Comparison of ENCODE assay signal across 8 cellular contexts in the genomic region with DNA sequence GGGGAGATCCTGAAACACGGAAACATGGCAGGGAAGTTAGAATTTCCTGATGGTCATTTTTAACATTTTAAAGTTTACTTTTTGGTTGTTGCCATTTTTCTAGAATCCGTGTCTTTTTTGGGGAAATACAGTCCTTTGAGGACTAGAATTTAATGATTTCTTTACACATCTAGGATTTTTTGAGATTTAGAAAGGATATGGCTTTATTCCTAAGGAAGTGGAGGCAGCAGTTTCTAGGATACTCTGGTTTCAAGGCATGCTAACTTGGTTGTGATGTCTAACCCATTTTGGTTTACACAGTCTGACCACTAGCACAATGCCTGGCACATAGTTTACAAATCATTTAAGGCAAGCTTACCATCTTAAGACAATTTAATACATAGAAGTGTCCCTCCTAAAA. TPM values are rescaled to one million over a fixed set of nuclear protein-coding genes. Genes with fewer than 3 reads are reported as not detected.
DNase-seq lines count a peak whose midpoint lies in the region; TF ChIP-seq lines count a peak whose summit lies in the region.

No MANE protein-coding gene starts in this region.

- H3K4me1 Mint-ChIP-seq in H9 = peaks cover 32 to 39% of the 10 kb centered on the region in 2 experiments

- H3K4ac ChIP-seq in H9 (ENCODE audit: low read depth, low read length) = no peak overlapping the region

- H3K79me1 ChIP-seq in H9 (ENCODE audit: insufficient read depth, low read depth, low read length, poor library complexity, severe bottlenecking) = peaks cover 1% of the 10 kb centered on the region

- H2AFZ ChIP-seq in H9 (ENCODE audit: low read length) = no peak overlapping the region

- H3K27me3 Mint-ChIP-seq in H9 (ENCODE audit: low read depth) = no peaks in the 10 kb centered on the region

- no peak overlapping the region for H3K18ac ChIP-seq in H9 (ENCODE audit: insufficient read length, low read depth, low read length)

- H4K91ac ChIP-seq in H9 (ENCODE audit: insufficient read length, low read depth, low read length) = no peak overlapping the region

- WGBS in H9 (ENCODE audit: extremely low coverage, insufficient read length, low lambda C conversion rate) = no CpG with 5 or more reads among the region's 2 CpGs

- no peak overlapping the region for H2BK15ac ChIP-seq in H9 (ENCODE audit: low read depth, low read length)

- H3K4me1 ChIP-seq in H9 (ENCODE audit: insufficient read depth, low read length) = peaks cover 2% of the 10 kb centered on the region; the same call in 1 of the 2 replicates

- peaks cover 8% of the 10 kb centered on the region for H3K23me2 ChIP-seq in H9 (ENCODE audit: insufficient read length, low read depth, low read length, poor library complexity, severe bottlenecking)

- H3K9me3 Mint-ChIP-seq in H9 = no peaks in the 10 kb centered on the region

- H3K4me3 ChIP-seq in fibroblast of villous mesenchyme (ENCODE audit: low read depth, low read length) = peak overlapping the region; percentile 84
- H3K4me3 ChIP-seq in skeletal muscle cell (ENCODE audit: low read depth, low read length) = peak overlapping the region; percentile 90

- H3K9ac ChIP-seq in H9 (ENCODE audit: extremely low read depth, insufficient read length, low read length) = peak overlapping the region; percentile 97

- H4K20me1 ChIP-seq in H9 (ENCODE audit: control insufficient read depth, insufficient read depth, insufficient read length) = no peaks in the 10 kb centered on the region

- H2BK120ac ChIP-seq in H9 (ENCODE audit: low read depth, low read length, poor library complexity, severe bottlenecking) = no peak overlapping the region

- H2AK5ac ChIP-seq in H9 (ENCODE audit: insufficient read length, low read length) = no peak overlapping the region

- no peak overlapping the region for H3K23ac ChIP-seq in H9 (ENCODE audit: insufficient read length, low read depth, low read length)

- H3K27me3 ChIP-seq in H9 (ENCODE audit: insufficient read depth, low read length) = no peaks in the 10 kb centered on the region

- H3K4me3 Mint-ChIP-seq in H9 = peak overlapping the region; percentile 92 to 93

- no peak overlapping the region for H3T11ph ChIP-seq in H9 (ENCODE audit: low read length)

- H4K8ac ChIP-seq in H9 (replicated peaks; ENCODE audit: insufficient read length, low read depth, low read length) = no peak overlapping the region

- H3K79me2 ChIP-seq in H9 (ENCODE audit: insufficient read depth, low read length) = peaks cover 39% of the 10 kb centered on the region

- no peak for TF ChIP-seq CTCF in H9 (conservative IDR thresholded peaks at IDR 0.05)
- no peak for TF ChIP-seq CTCF in VCaP (conservative IDR thresholded peaks at IDR 0.05)
- TF ChIP-seq CTCF in fibroblast of villous mesenchyme (IDR thresholded peaks at IDR 0.05; ENCODE audit: insufficient read depth, low read depth, low read length) = no peak

- H3K27ac ChIP-seq in H9 (ENCODE audit: insufficient read length, low read depth, low read length) = no peak overlapping the region
- peak overlapping the region; percentile 99 for H3K27ac ChIP-seq in VCaP

- no peak overlapping the region for H2BK5ac ChIP-seq in H9 (ENCODE audit: insufficient read length, low read length)

- no peak for DNase-seq in H9
- no peak for DNase-seq in fibroblast of villous mesenchyme (ENCODE audit: low read depth)
- no peak for DNase-seq in skeletal muscle cell (ENCODE audit: low read depth)
- no peak for DNase-seq in kidney glomerular epithelial cell (lab: John Stamatoyannopoulos, UW)
- DNase-seq in DMS 273 treated with DMSO at 0.1 percent for 48 hours (lab: John Stamatoyannopoulos, UW) = no peak
- DNase-seq in NCI-H748 (lab: John Stamatoyannopoulos, UW; ENCODE audit: unreplicated experiment) = no peak
- DNase-seq in cerebellar cortex (ENCODE audit: low spot score) = no peak

- H3K14ac ChIP-seq in H9 (ENCODE audit: insufficient read depth, low read length) = no peak overlapping the region

- peak overlapping the region; percentile 94 to 100 (median 98); a peak in 6 of 7 replicates for H3K27ac Mint-ChIP-seq in H9

- no peak overlapping the region for H2BK20ac ChIP-seq in H9 (ENCODE audit: low read depth, low read length, poor library complexity, severe bottlenecking)

- H3K36me3 Mint-ChIP-seq in H9 (ENCODE audit: insufficient read depth in 1 of 3, low read depth in 3 of 3) = peaks cover 17 to 34% (median 19%) of the 10 kb centered on the region in 3 experiments; a peak in 6 of 7 replicates

- H3K9me3 ChIP-seq in H9 (ENCODE audit: control insufficient read depth, low read depth, low read length) = no peaks in the 10 kb centered on the region

- H2BK12ac ChIP-seq in H9 (ENCODE audit: insufficient read length, low read depth, low read length) = no peak overlapping the region

- H3K4me2 ChIP-seq in H9 (ENCODE audit: insufficient read depth, insufficient read length, low read length) = peak overlapping the region; percentile 76

- no peak overlapping the region for H4K5ac ChIP-seq in H9 (ENCODE audit: insufficient read length, low read depth, low read length)

- no peak overlapping the region for H3K56ac ChIP-seq in H9 (ENCODE audit: insufficient read length, low read depth, low read length)

RNA-seq across cellular contexts. Expression of gene ZBTB2, which starts 1.1 kb away (rescaled TPM):
- total RNA-seq in H9 (2021) (30.5 and 31.4 TPM in 2 replicates), fibroblast of villous mesenchyme (8.7 and 10.8 TPM in 2 replicates)

RNA-seq across cellular contexts. Expression of gene RMND1, which starts 59.5 kb away (rescaled TPM):
- total RNA-seq in H9 (2021) (25.2 and 27.0 TPM in 2 replicates), fibroblast of villous mesenchyme (30.0 and 30.7 TPM in 2 replicates)
